16 cellular contexts compared by ENCODE assay signal in genomic region chr10:29105516-29106215, GRCh38.
A peak's percentile ranks its signal among the peaks of the same experiment; 100 is the strongest.
DNase-seq lines count a peak whose midpoint lies in the region; ATAC-seq, FAIRE-seq and TF ChIP-seq lines count a peak whose summit lies in the region.
"Had no signal": no experiment of that assay in that cellular context is flagged by ENCODE, and none has a peak within 500 bp of the region (broad histone marks: within the 10 kb centered on the region; RNA-seq: fewer than 3 reads in every experiment).

No MANE protein-coding gene starts in this region.

- H2AFZ ChIP-seq in PC-9, result no peak overlapping the region

- peaks cover 28% of the 10 kb centered on the region; the same call in 1 of the 2 replicates for H3F3A ChIP-seq in PC-9 (ENCODE audit: insufficient read depth, low read depth)

- H3K4me3 ChIP-seq in PC-9, result no peak overlapping the region; the same call in 1 of the 2 replicates
- no peak overlapping the region for H3K4me3 ChIP-seq in epithelial cell of proximal tubule (ENCODE audit: low read depth, low read length)
- no peak overlapping the region for H3K4me3 ChIP-seq in pancreas
- H3K4me3 ChIP-seq: left ventricle myocardium inferior had no signal

- WGBS in pancreas, 2 donors, result 79 to 80% methylated on average over 4 of the region's 4 CpGs

- no peaks in the 10 kb centered on the region for H3K27me3 ChIP-seq in PC-9 (ENCODE audit: insufficient read depth, low read depth)
- no peaks in the 10 kb centered on the region for H3K27me3 ChIP-seq in pancreas

- H3K79me2 ChIP-seq in PC-9 (ENCODE audit: low read depth), result no peaks in the 10 kb centered on the region

- no peaks in the 10 kb centered on the region for H3K36me3 ChIP-seq in PC-9 (ENCODE audit: low read depth)
- no peaks in the 10 kb centered on the region for H3K36me3 ChIP-seq in pancreas
- H3K36me3 ChIP-seq: left ventricle myocardium inferior had no signal

- peaks cover 59% of the 10 kb centered on the region for H3K4me1 ChIP-seq in PC-9 (replicated peaks; ENCODE audit: insufficient read depth)
- H3K4me1 ChIP-seq in pancreas, result peaks cover 0 to 8% (median 6%) of the 10 kb centered on the region in 3 donors
- H3K4me1 ChIP-seq: left ventricle myocardium inferior had no signal

- DNase-seq in EH (ENCODE audit: low read depth), result peak; percentile 85
- peak; percentile 51 to 81 for DNase-seq in PC-9
- peak; percentile 12 for DNase-seq in epithelial cell of proximal tubule (ENCODE audit: low read depth)
- no peak for DNase-seq in pancreas
- no peak for DNase-seq in SHP77 (lab: John Stamatoyannopoulos, UW)
- DNase-seq: activated T-cell treated with anti-CD3 and anti-CD28 coated beads, Interleukin-2, amount 50 U/mL, for 72 hours; central memory CD4-positive, alpha-beta T cell; left ventricle myocardium inferior; NCI-H524; nucleus accumbens; stimulated activated CD4-positive, alpha-beta T cell treated with anti-CD3 and anti-CD28 coated beads, Interleukin-4, amount 100 ng/mL, for 1 hour; stimulated activated naive CD8-positive, alpha-beta T cell treated with anti-CD3 and anti-CD28 coated beads, Interleukin-15, amount 100 ng/mL, for 72 hours had no signal

- no peaks in the 10 kb centered on the region for H4K20me1 ChIP-seq in PC-9 (ENCODE audit: insufficient read depth)

- POLR2A ChIA-PET in PC-9 (lab: Charles Lee; ENCODE audit: unreplicated experiment), result interaction anchor here (0.6 to 1.0 kb wide), 4 partner anchors 115 to 428 kb away, joined by 3 to 4 read pairs (median 3); partner anchors contain the start of gene BAMBI

- TF ChIP-seq CTCF in PC-9 (conservative IDR thresholded peaks at IDR 0.05) (no peak), epithelial cell of proximal tubule (conservative IDR thresholded peaks at IDR 0.05; ENCODE audit: low read depth, low read length) (no peak), pancreas (IDR thresholded peaks at IDR 0.05) (no peak)

- H3K9me2 ChIP-seq in PC-9 (ENCODE audit: insufficient read depth), result no peaks in the 10 kb centered on the region

- H3K4me2 ChIP-seq in PC-9, result peak overlapping the region; percentile 53

- CTCF ChIA-PET in PC-9 (lab: Charles Lee), result interaction anchor here (0.6 to 1.3 kb wide), 3 partner anchors 14 to 273 kb away, joined by 4 to 5 read pairs (median 5); no protein-coding TSS in a partner anchor

- no peak for FAIRE-seq in pancreas (lab: Jason Lieb, UNC)

- H3K27ac ChIP-seq in PC-9 (peak overlapping the region; percentile 79), pancreas (peak overlapping the region in 1 of 4 donors; percentile 23)
- H3K27ac ChIP-seq: left ventricle myocardium inferior had no signal

- intact Hi-C loops in PC-9 (cut with micrococcal nuclease; ENCODE audit: unreplicated experiment) (loop anchor here (2.0 to 10.0 kb wide), 2 partner anchors 15 to 121 kb away; no protein-coding TSS in a partner anchor), pancreas (cut with DNase I) (no loop called here)

- ATAC-seq in pancreas (peak in 3 of 4 donors; percentile 62 to 83 (median 62)), GM19035 (IDR thresholded peaks at IDR 0.05; ENCODE audit: unreplicated experiment) (no peak), GM18511 (IDR thresholded peaks at IDR 0.05; ENCODE audit: unreplicated experiment) (no peak), GM19351 (IDR thresholded peaks at IDR 0.05; ENCODE audit: unreplicated experiment) (no peak)
- ATAC-seq: activated CD4-positive, CD25-positive, alpha-beta regulatory T cell treated with anti-CD3 and anti-CD28 coated beads, Interleukin-2, amount 50 U/mL, for 24 hours; activated T-cell treated with anti-CD3 and anti-CD28 coated beads, Interleukin-2, amount 50 U/mL, for 72 hours had no signal

- BruUV-seq in PC-9 (replicated peaks; lab: Mats Ljungman, UMichigan), result no TSS peak

- H3K9me3 ChIP-seq in PC-9 (ENCODE audit: insufficient read depth, low read depth) (no peaks in the 10 kb centered on the region), pancreas (no peaks in the 10 kb centered on the region)
- H3K9me3 ChIP-seq: left ventricle myocardium inferior had no signal

Comparison
In these comparisons a context has a peak if more than half of its experiments do, and no peak if none do; other contexts are left out.
1. DNase-seq: peak in EH (single experiment), PC-9 (2 of 2) and epithelial cell of proximal tubule (single experiment); none in pancreas (0 of 6) and SHP77 (0 of 2).
2. ATAC-seq: peak in pancreas (3 of 4); none in GM19035 (single experiment), GM18511 (single experiment) and GM19351 (single experiment).